9 cellular contexts compared by ENCODE assay signal in genomic region chr3:65729553-65729952, GRCh38.
DNase-seq lines count a peak whose midpoint lies in the region; ATAC-seq and TF ChIP-seq lines count a peak whose summit lies in the region.
"Had no signal": no experiment of that assay in that cellular context is flagged by ENCODE, and none has a peak within 500 bp of the region (broad histone marks: within the 10 kb centered on the region; RNA-seq: fewer than 3 reads in every experiment).

No MANE protein-coding gene starts in this region.

- H3K4me2 ChIP-seq in SK-N-SH = peak overlapping the region; percentile 21; the same call in 1 of the 2 replicates

- POLR2A ChIA-PET in SK-N-SH (lab: Yijun Ruan, JAX) = no interaction called here

- intact Hi-C loops in heart left ventricle (cut with DNase I) (no loop called here), breast epithelium (cut with DNase I; ENCODE audit: low total_unique reads) (no loop called here)

- peak; percentile 78 for DNase-seq in DMS153 (lab: John Stamatoyannopoulos, UW)
- no peak for DNase-seq in SK-N-SH
- peak in 3 of 5 donors; percentile 26 to 68 (median 64) for DNase-seq in heart left ventricle
- peak; percentile 20 for DNase-seq in putamen (ENCODE audit: low spot score)
- no peak for DNase-seq in breast epithelium (ENCODE audit: low spot score in 2 of 2)
- no peak for DNase-seq in activated CD8-positive, alpha-beta memory T cell treated with anti-CD3 and anti-CD28 coated beads, Interleukin-2, amount 50 U/mL, for 48 hours
- DNase-seq: foreskin keratinocyte had no signal

- TF ChIP-seq RAD21 in SK-N-SH (IDR thresholded peaks at IDR 0.05; ENCODE audit: low read length) = no peak

- no peak overlapping the region; the same call in 1 of the 2 replicates for H3K9ac ChIP-seq in SK-N-SH

- H3K36me3 ChIP-seq in SK-N-SH (replicated peaks in 1 of 2; ENCODE audit: control insufficient read depth in 1 of 2, insufficient read depth in 2 of 2, low read length in 1 of 2) (no peaks in the 10 kb centered on the region), heart left ventricle (no peaks in the 10 kb centered on the region), breast epithelium (no peaks in the 10 kb centered on the region)

- H3K27ac ChIP-seq in SK-N-SH (ENCODE audit: low read depth in 2 of 2, low read length in 1 of 2) (peak overlapping the region; percentile 76 to 81), heart left ventricle (peak overlapping the region in 7 of 12 donors; percentile 3 to 56 (median 24)), breast epithelium (no peak overlapping the region)
- H3K27ac ChIP-seq: foreskin keratinocyte had no signal

- no peaks in the 10 kb centered on the region for H3K9me2 ChIP-seq in SK-N-SH

- TF ChIP-seq POLR2A in heart left ventricle (IDR thresholded peaks at IDR 0.05) = no peak
- TF ChIP-seq POLR2A in breast epithelium (IDR thresholded peaks at IDR 0.05) = no peak

- H3K9me3 ChIP-seq in SK-N-SH = no peaks in the 10 kb centered on the region
- H3K9me3 ChIP-seq in heart left ventricle = no peaks in the 10 kb centered on the region
- H3K9me3 ChIP-seq in breast epithelium = no peaks in the 10 kb centered on the region

- TF ChIP-seq CTCF in SK-N-SH (IDR thresholded peaks at IDR 0.05) = no peak
- no peak for TF ChIP-seq CTCF in heart left ventricle (IDR thresholded peaks at IDR 0.05)
- TF ChIP-seq CTCF in breast epithelium (IDR thresholded peaks at IDR 0.05) = no peak

- H3K4me3 ChIP-seq in SK-N-SH (ENCODE audit: low read depth in 2 of 2, low read length in 1 of 2) = no peak overlapping the region
- no peak overlapping the region for H3K4me3 ChIP-seq in heart left ventricle
- no peak overlapping the region for H3K4me3 ChIP-seq in breast epithelium

- CTCF ChIA-PET in SK-N-SH (lab: Yijun Ruan, JAX) = interaction anchor here (9.4 kb wide), 1 partner anchor 291 kb away, joined by 81 read pairs; no protein-coding TSS in a partner anchor

- ATAC-seq in heart left ventricle = peak; percentile 76 to 83 (median 80)
- no peak for ATAC-seq in GM18502 (IDR thresholded peaks at IDR 0.05; ENCODE audit: poor library complexity, unreplicated experiment)
- ATAC-seq in GM19324 (IDR thresholded peaks at IDR 0.05; ENCODE audit: low FRiP score, unreplicated experiment) = no peak
- ATAC-seq: foreskin keratinocyte had no signal

- no peak overlapping the region for H2AFZ ChIP-seq in SK-N-SH (ENCODE audit: low read depth)

- H3K4me1 ChIP-seq in SK-N-SH (ENCODE audit: control insufficient read depth in 1 of 2, insufficient read depth in 2 of 2, low read depth in 1 of 2, low read length in 1 of 2) (peaks cover 11% of the 10 kb centered on the region in 2 experiments), heart left ventricle (peaks cover 0 to 38% (median 32%) of the 10 kb centered on the region in 12 donors), breast epithelium (no peaks in the 10 kb centered on the region)

- WGBS in SK-N-SH (ENCODE audit: low lambda C conversion rate) = 27% methylated on average over 2 of the region's 2 CpGs
- 2 to 19% (median 4%) methylated on average over 2 of the region's 2 CpGs for WGBS in heart left ventricle, 4 donors

- 0 out of 4 replicates have a peak, but pooled peaks of 1 of the 2 experiments have one; percentile 31 for TF ChIP-seq EP300 in SK-N-SH (IDR thresholded peaks at IDR 0.05; ENCODE audit: borderline replicate concordance in 1 of 2, low read depth in 1 of 2, low read length in 1 of 2)

- peaks cover 3% of the 10 kb centered on the region; the same call in 1 of the 2 replicates for H3K79me2 ChIP-seq in SK-N-SH (ENCODE audit: insufficient read depth)

- no peaks in the 10 kb centered on the region; the same call in 1 of the 2 replicates for H4K20me1 ChIP-seq in SK-N-SH (ENCODE audit: insufficient read depth)

- H3K27me3 ChIP-seq in SK-N-SH (ENCODE audit: insufficient read depth) (no peaks in the 10 kb centered on the region), heart left ventricle (no peaks in the 10 kb centered on the region), breast epithelium (no peaks in the 10 kb centered on the region)
- H3K27me3 ChIP-seq: foreskin keratinocyte had no signal

- peaks cover 14% of the 10 kb centered on the region for H3F3A ChIP-seq in SK-N-SH (replicated peaks; ENCODE audit: insufficient read depth)

TF ChIP-seq in SK-N-SH, 30 proteins besides CTCF, POLR2A, EP300 and RAD21:
- TF ChIP-seq FOSL2 (IDR thresholded peaks at IDR 0.05; ENCODE audit: borderline replicate concordance, low read depth) (no peak), MXI1 (IDR thresholded peaks at IDR 0.05; ENCODE audit: low read depth, low read length) (no peak), PBX3 (IDR thresholded peaks at IDR 0.05) (peak; percentile 88), REST (IDR thresholded peaks at IDR 0.05; ENCODE audit: low read depth, low read length) (no peak), NFIC (IDR thresholded peaks at IDR 0.05; ENCODE audit: borderline replicate concordance) (peak; percentile 74), GATA2 (CRISPR knock-in tag; IDR thresholded peaks at IDR 0.05) (no peak), GABPA (IDR thresholded peaks at IDR 0.05; ENCODE audit: low read depth) (no peak), RXRA (IDR thresholded peaks at IDR 0.05; ENCODE audit: borderline replicate concordance, low read depth) (peak; percentile 67; the same call in 1 of the 2 replicates), SMC3 (IDR thresholded peaks at IDR 0.05; ENCODE audit: low read depth, low read length) (no peak), MAX (IDR thresholded peaks at IDR 0.05; ENCODE audit: low read depth) (0 out of 2 replicates have a peak, but pooled peaks have one; percentile 18), JUND (IDR thresholded peaks at IDR 0.05) (peak; percentile 38; the same call in 1 of the 2 replicates), EZH2phosphoT487 (IDR thresholded peaks at IDR 0.05; ENCODE audit: borderline replicate concordance, low read depth) (no peak), TEAD4 (IDR thresholded peaks at IDR 0.05; ENCODE audit: borderline replicate concordance, insufficient read depth) (0 out of 2 replicates have a peak, but pooled peaks have one; percentile 11), TCF12 (IDR thresholded peaks at IDR 0.05) (peak; percentile 76), FOXM1 (IDR thresholded peaks at IDR 0.05; ENCODE audit: low read depth) (no peak), TAF1 (IDR thresholded peaks at IDR 0.05; ENCODE audit: borderline replicate concordance, low read depth, low read length) (no peak), ELF1 (IDR thresholded peaks at IDR 0.05) (0 out of 2 replicates have a peak, but pooled peaks have one; percentile 29)
TF ChIP-seq in SK-N-SH: peak in this region for 8.

Comparison
In these comparisons a context has a peak if more than half of its experiments do, and no peak if none do; other contexts are left out.
1. DNase-seq: peak in DMS153 (single experiment), heart left ventricle (3 of 5) and putamen (single experiment); none in SK-N-SH (single experiment), breast epithelium (0 of 2) and activated CD8-positive, alpha-beta memory T cell treated with anti-CD3 and anti-CD28 coated beads, Interleukin-2, amount 50 U/mL, for 48 hours (single experiment).
2. H3K27ac ChIP-seq: peak in SK-N-SH (2 of 2) and heart left ventricle (7 of 12); none in breast epithelium (0 of 2).
3. ATAC-seq: peak in heart left ventricle (4 of 4); none in GM18502 (single experiment) and GM19324 (single experiment).